In the genomic region with DNA sequence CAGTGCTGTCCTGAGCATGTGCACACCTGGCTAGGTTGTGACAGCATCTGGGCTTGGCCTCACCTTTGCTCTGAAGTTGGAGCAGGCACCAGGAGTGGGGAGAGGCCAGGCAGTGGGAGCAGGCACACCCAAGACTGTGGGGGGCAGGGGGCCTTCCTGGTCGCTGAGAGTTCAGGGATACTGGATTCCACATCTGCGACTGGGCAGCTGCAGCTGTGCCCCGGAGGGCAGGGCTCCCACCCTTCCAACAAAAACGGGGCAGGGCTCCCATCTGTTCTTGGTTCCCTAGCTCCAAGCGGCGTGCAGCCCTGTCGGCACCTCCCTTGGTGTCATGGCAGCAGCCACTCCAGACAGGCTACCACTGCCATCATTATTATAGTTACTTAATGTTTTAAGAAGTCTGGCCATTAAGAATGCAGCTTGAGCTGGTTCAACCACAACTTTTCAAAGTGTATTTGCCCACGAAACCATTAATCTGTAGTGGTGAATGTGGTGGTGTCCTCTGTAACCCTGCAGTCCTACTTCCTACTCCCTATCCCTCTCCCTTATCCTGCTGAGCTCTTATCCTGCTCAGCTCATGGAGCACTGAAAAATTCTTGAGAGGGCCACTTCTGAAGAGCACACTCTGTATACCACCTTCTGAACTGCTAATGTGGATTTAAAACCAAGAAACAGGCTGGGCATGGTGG, we compare ENCODE assay signal across 1 cellular context.
TF ChIP-seq lines count a peak whose summit lies in the region.

No MANE protein-coding gene starts in this region.

TF ChIP-seq in A549, 52 proteins besides CTCF, POLR2A, EP300 and RAD21 (continued from another document):
- TF ChIP-seq, protein P1, sequence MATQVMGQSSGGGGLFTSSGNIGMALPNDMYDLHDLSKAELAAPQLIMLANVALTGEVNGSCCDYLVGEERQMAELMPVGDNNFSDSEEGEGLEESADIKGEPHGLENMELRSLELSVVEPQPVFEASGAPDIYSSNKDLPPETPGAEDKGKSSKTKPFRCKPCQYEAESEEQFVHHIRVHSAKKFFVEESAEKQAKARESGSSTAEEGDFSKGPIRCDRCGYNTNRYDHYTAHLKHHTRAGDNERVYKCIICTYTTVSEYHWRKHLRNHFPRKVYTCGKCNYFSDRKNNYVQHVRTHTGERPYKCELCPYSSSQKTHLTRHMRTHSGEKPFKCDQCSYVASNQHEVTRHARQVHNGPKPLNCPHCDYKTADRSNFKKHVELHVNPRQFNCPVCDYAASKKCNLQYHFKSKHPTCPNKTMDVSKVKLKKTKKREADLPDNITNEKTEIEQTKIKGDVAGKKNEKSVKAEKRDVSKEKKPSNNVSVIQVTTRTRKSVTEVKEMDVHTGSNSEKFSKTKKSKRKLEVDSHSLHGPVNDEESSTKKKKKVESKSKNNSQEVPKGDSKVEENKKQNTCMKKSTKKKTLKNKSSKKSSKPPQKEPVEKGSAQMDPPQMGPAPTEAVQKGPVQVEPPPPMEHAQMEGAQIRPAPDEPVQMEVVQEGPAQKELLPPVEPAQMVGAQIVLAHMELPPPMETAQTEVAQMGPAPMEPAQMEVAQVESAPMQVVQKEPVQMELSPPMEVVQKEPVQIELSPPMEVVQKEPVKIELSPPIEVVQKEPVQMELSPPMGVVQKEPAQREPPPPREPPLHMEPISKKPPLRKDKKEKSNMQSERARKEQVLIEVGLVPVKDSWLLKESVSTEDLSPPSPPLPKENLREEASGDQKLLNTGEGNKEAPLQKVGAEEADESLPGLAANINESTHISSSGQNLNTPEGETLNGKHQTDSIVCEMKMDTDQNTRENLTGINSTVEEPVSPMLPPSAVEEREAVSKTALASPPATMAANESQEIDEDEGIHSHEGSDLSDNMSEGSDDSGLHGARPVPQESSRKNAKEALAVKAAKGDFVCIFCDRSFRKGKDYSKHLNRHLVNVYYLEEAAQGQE (IDR thresholded peaks at IDR 0.05), result no peak
- TF ChIP-seq, protein P2, sequence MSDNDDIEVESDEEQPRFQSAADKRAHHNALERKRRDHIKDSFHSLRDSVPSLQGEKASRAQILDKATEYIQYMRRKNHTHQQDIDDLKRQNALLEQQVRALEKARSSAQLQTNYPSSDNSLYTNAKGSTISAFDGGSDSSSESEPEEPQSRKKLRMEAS (IDR thresholded peaks at IDR 0.05), result no peak
- TF ChIP-seq NPAS2 (CRISPR knock-in tag; IDR thresholded peaks at IDR 0.05; ENCODE audit: borderline replicate concordance) (no peak), EHMT2 (IDR thresholded peaks at IDR 0.05; ENCODE audit: low read depth) (no peak), JUN (IDR thresholded peaks at IDR 0.05) (no peak), EHF (CRISPR knock-in tag; IDR thresholded peaks at IDR 0.05) (no peak), FOXS1 (CRISPR knock-in tag; IDR thresholded peaks at IDR 0.05) (no peak), HDAC2 (IDR thresholded peaks at IDR 0.05) (no peak), ZC3H11A (IDR thresholded peaks at IDR 0.05) (no peak), NR3C1 (IDR thresholded peaks at IDR 0.05) (no peak)
- TF ChIP-seq, protein P3, sequence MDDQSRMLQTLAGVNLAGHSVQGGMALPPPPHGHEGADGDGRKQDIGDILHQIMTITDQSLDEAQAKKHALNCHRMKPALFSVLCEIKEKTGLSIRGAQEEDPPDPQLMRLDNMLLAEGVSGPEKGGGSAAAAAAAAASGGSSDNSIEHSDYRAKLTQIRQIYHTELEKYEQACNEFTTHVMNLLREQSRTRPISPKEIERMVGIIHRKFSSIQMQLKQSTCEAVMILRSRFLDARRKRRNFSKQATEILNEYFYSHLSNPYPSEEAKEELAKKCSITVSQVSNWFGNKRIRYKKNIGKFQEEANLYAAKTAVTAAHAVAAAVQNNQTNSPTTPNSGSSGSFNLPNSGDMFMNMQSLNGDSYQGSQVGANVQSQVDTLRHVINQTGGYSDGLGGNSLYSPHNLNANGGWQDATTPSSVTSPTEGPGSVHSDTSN (IDR thresholded peaks at IDR 0.05), result no peak
- TF ChIP-seq, protein P4, sequence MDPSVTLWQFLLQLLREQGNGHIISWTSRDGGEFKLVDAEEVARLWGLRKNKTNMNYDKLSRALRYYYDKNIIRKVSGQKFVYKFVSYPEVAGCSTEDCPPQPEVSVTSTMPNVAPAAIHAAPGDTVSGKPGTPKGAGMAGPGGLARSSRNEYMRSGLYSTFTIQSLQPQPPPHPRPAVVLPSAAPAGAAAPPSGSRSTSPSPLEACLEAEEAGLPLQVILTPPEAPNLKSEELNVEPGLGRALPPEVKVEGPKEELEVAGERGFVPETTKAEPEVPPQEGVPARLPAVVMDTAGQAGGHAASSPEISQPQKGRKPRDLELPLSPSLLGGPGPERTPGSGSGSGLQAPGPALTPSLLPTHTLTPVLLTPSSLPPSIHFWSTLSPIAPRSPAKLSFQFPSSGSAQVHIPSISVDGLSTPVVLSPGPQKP (IDR thresholded peaks at IDR 0.05; ENCODE audit: low read depth, low read length), result no peak
